In the genomic region with DNA sequence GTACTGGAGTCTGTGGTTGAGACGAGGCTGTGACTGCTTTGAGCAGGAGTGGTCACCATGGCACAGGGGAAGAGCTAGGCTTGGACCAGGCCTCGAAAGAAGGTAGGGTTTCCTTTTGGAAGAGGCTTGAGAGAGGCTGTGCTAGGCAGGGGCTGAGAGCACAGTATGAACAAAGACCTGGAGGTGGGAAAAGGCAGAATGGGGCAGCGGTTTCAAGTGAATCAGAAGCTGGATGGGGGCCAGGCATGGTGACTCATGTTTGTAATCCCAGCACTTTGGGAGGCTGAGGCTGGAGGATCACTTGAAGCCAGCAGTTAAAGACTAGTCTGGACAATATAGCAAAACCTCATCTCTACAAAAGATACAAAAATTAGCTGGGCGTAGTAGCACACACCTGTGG, we compare ENCODE assay signal across 9 cellular contexts.
DNase-seq lines count a peak whose midpoint lies in the region; ATAC-seq, FAIRE-seq and TF ChIP-seq lines count a peak whose summit lies in the region.
"Had no signal": no experiment of that assay in that cellular context is flagged by ENCODE, and none has a peak within 500 bp of the region (broad histone marks: within the 10 kb centered on the region; RNA-seq: fewer than 3 reads in every experiment).

No MANE protein-coding gene starts in this region.

- FAIRE-seq in urothelium cell line (lab: Jason Lieb, UNC) (no peak), GM12892 (lab: Jason Lieb, UNC) (no peak)

- intact Hi-C loops in left cardiac atrium (cut with DNase I) (no loop called here), cardiac septum (cut with DNase I) (no loop called here)

- no peak for TF ChIP-seq POLR2A in GM12892 (IDR thresholded peaks at IDR 0.05; ENCODE audit: low read depth, low read length)

- peak; percentile 53 for DNase-seq in left cardiac atrium
- DNase-seq in cardiac septum (ENCODE audit: low spot score), result no peak
- peak; percentile 66 to 73 for DNase-seq in SJCRH30
- DNase-seq in fibroblast of mammary gland (ENCODE audit: low read depth), result peak; percentile 93
- DNase-seq in urothelium cell line (ENCODE audit: low spot score), result peak; percentile 92
- no peak for DNase-seq in GM12892 (ENCODE audit: insufficient read length)
- DNase-seq in NAMALWA (ENCODE audit: low spot score), result no peak
- DNase-seq: Right ventricle myocardium superior had no signal

- TF ChIP-seq CTCF in fibroblast of mammary gland (conservative IDR thresholded peaks at IDR 0.05; ENCODE audit: control insufficient read depth, insufficient read depth, low read depth, low read length), result no peak

- no peaks in the 10 kb centered on the region for H3K27me3 ChIP-seq in SJCRH30

- no peaks in the 10 kb centered on the region for H3K4me1 ChIP-seq in SJCRH30

- ATAC-seq in left cardiac atrium (peak in 1 of 2 donors; percentile 60), HG03025 (IDR thresholded peaks at IDR 0.05; ENCODE audit: low FRiP score, unreplicated experiment) (no peak)

- peaks cover 32% of the 10 kb centered on the region for H3K36me3 ChIP-seq in SJCRH30

- no peak overlapping the region for H3K27ac ChIP-seq in SJCRH30

- H3K4me3 ChIP-seq in SJCRH30, result no peak overlapping the region
- no peak overlapping the region for H3K4me3 ChIP-seq in fibroblast of mammary gland (ENCODE audit: control insufficient read depth, low read depth, low read length)

- H3K9me3 ChIP-seq in SJCRH30 (replicated peaks), result no peaks in the 10 kb centered on the region

Comparison
In these comparisons a context has a peak if more than half of its experiments do, and no peak if none do; other contexts are left out.
1. DNase-seq: peak in left cardiac atrium (single experiment), SJCRH30 (2 of 2), fibroblast of mammary gland (single experiment) and urothelium cell line (single experiment); none in cardiac septum (single experiment), GM12892 (single experiment) and NAMALWA (single experiment).